17 cellular contexts compared by ENCODE assay signal in genomic region chr20:59015812-59016711, GRCh38. TPM values are rescaled to one million over a fixed set of nuclear protein-coding genes. Genes with fewer than 3 reads are reported as not detected.
DNase-seq lines count a peak whose midpoint lies in the region; ATAC-seq and TF ChIP-seq lines count a peak whose summit lies in the region.
"Had no signal": no experiment of that assay in that cellular context is flagged by ENCODE, and none has a peak within 500 bp of the region (broad histone marks: within the 10 kb centered on the region; RNA-seq: fewer than 3 reads in every experiment).

No MANE protein-coding gene starts in this region.

- no peaks in the 10 kb centered on the region for H3K36me3 Mint-ChIP-seq in activated CD4-positive, alpha-beta memory T cell treated with anti-CD3 and anti-CD28 coated beads for 36 hours
- H3K36me3 Mint-ChIP-seq in activated CD4-positive, alpha-beta memory T cell treated with anti-CD3 and anti-CD28 coated beads, Interleukin-2, amount 10 ng/mL, durations not matched to agents 7 days and 5 days (ENCODE audit: low read depth), result peaks cover 3% of the 10 kb centered on the region
- peaks cover under 1% of the 10 kb centered on the region for H3K36me3 Mint-ChIP-seq in central memory CD8-positive, alpha-beta T cell (ENCODE audit: insufficient read depth)
- peaks cover 13% of the 10 kb centered on the region for H3K36me3 Mint-ChIP-seq in stimulated activated effector memory CD8-positive, alpha-beta T cell treated with anti-CD3 and anti-CD28 coated beads, Interleukin-12 subunit alpha, Interleukin-12 subunit beta, amount 100 ng/mL, for 72 hours

- peaks cover 40% of the 10 kb centered on the region for H3K4me1 Mint-ChIP-seq in activated CD4-positive, alpha-beta memory T cell treated with anti-CD3 and anti-CD28 coated beads for 36 hours (ENCODE audit: low read depth)
- peaks cover 53% of the 10 kb centered on the region for H3K4me1 Mint-ChIP-seq in activated CD4-positive, alpha-beta memory T cell treated with anti-CD3 and anti-CD28 coated beads, Interleukin-2, amount 10 ng/mL, durations not matched to agents 7 days and 5 days
- peaks cover 43% of the 10 kb centered on the region for H3K4me1 Mint-ChIP-seq in central memory CD8-positive, alpha-beta T cell
- H3K4me1 Mint-ChIP-seq in stimulated activated effector memory CD8-positive, alpha-beta T cell treated with anti-CD3 and anti-CD28 coated beads, Interleukin-12 subunit alpha, Interleukin-12 subunit beta, amount 100 ng/mL, for 72 hours, result peaks cover 74% of the 10 kb centered on the region

- H2AFZ ChIP-seq in PC-3 (ENCODE audit: low read length), result no peak overlapping the region

- H3F3A ChIP-seq in PC-3 (ENCODE audit: low read length, unreplicated experiment), result no peaks in the 10 kb centered on the region

- no peaks in the 10 kb centered on the region for H3K36me3 ChIP-seq in PC-3 (ENCODE audit: low read depth, low read length)
- H3K36me3 ChIP-seq: brain microvascular endothelial cell, suprapubic skin had no signal

- no peaks in the 10 kb centered on the region for H3K27me3 ChIP-seq in PC-3 (ENCODE audit: low read length)
- H3K27me3 ChIP-seq: brain microvascular endothelial cell, suprapubic skin had no signal

- no peak overlapping the region for H3K4me3 ChIP-seq in PC-3 (ENCODE audit: low read length)
- H3K4me3 ChIP-seq: SK-N-MC, suprapubic skin had no signal

- no TSS peak for BruUV-seq in PC-3 (replicated peaks; lab: Mats Ljungman, UMichigan)

- H3K9me3 Mint-ChIP-seq in activated CD4-positive, alpha-beta memory T cell treated with anti-CD3 and anti-CD28 coated beads for 36 hours, result no peaks in the 10 kb centered on the region
- H3K9me3 Mint-ChIP-seq in activated CD4-positive, alpha-beta memory T cell treated with anti-CD3 and anti-CD28 coated beads, Interleukin-2, amount 10 ng/mL, durations not matched to agents 7 days and 5 days, result no peaks in the 10 kb centered on the region
- H3K9me3 Mint-ChIP-seq in central memory CD8-positive, alpha-beta T cell, result no peaks in the 10 kb centered on the region
- H3K9me3 Mint-ChIP-seq in stimulated activated effector memory CD8-positive, alpha-beta T cell treated with anti-CD3 and anti-CD28 coated beads, Interleukin-12 subunit alpha, Interleukin-12 subunit beta, amount 100 ng/mL, for 72 hours, result no peaks in the 10 kb centered on the region

- peak; percentile 6 for DNase-seq in activated CD4-positive, alpha-beta memory T cell treated with anti-CD3 and anti-CD28 coated beads for 36 hours
- DNase-seq in activated CD4-positive, alpha-beta memory T cell treated with anti-CD3 and anti-CD28 coated beads, Interleukin-2, amount 10 ng/mL, durations not matched to agents 7 days and 5 days, result no peak
- DNase-seq in PC-3, result no peak
- no peak for DNase-seq in central memory CD8-positive, alpha-beta T cell (ENCODE audit: low spot score in 2 of 2)
- no peak for DNase-seq in stimulated activated effector memory CD8-positive, alpha-beta T cell treated with anti-CD3 and anti-CD28 coated beads, Interleukin-12 subunit alpha, Interleukin-12 subunit beta, amount 100 ng/mL, for 72 hours (ENCODE audit: low spot score in 2 of 2)
- DNase-seq in NK-92 (lab: John Stamatoyannopoulos, UW; ENCODE audit: unreplicated experiment), result no peak
- no peak for DNase-seq in HT-29 (ENCODE audit: low spot score)
- DNase-seq: activated gamma-delta T cell treated with Interleukin-2 at 50 U/mL for 16 hours, brain microvascular endothelial cell, DMS 273 treated with DMSO at 0.1 percent for 48 hours, mesendoderm, NCI-H2081 treated with DMSO at 0.1 percent for 48 hours, nucleus accumbens had no signal

- no peak for ATAC-seq in PC-3
- ATAC-seq in central memory CD8-positive, alpha-beta T cell (replicated peaks; ENCODE audit: extremely low read depth, poor library complexity, severe bottlenecking), result no peak
- ATAC-seq in stimulated activated effector memory CD8-positive, alpha-beta T cell treated with anti-CD3 and anti-CD28 coated beads, Interleukin-12 subunit alpha, Interleukin-12 subunit beta, amount 100 ng/mL, for 72 hours, result no peak
- ATAC-seq in HG03571 (IDR thresholded peaks at IDR 0.05; ENCODE audit: unreplicated experiment), result no peak

- no peak overlapping the region for H3K27ac Mint-ChIP-seq in activated CD4-positive, alpha-beta memory T cell treated with anti-CD3 and anti-CD28 coated beads for 36 hours
- H3K27ac Mint-ChIP-seq in activated CD4-positive, alpha-beta memory T cell treated with anti-CD3 and anti-CD28 coated beads, Interleukin-2, amount 10 ng/mL, durations not matched to agents 7 days and 5 days, result no peak overlapping the region
- no peak overlapping the region for H3K27ac Mint-ChIP-seq in central memory CD8-positive, alpha-beta T cell (ENCODE audit: low read depth)
- H3K27ac Mint-ChIP-seq in stimulated activated effector memory CD8-positive, alpha-beta T cell treated with anti-CD3 and anti-CD28 coated beads, Interleukin-12 subunit alpha, Interleukin-12 subunit beta, amount 100 ng/mL, for 72 hours, result peak overlapping the region; percentile 88

- H3K9me3 ChIP-seq in PC-3 (ENCODE audit: low read length), result no peaks in the 10 kb centered on the region
- H3K9me3 ChIP-seq: suprapubic skin had no signal

- intact Hi-C loops in activated CD4-positive, alpha-beta memory T cell treated with anti-CD3 and anti-CD28 coated beads for 36 hours (cut with micrococcal nuclease), result no loop called here
- intact Hi-C loops in PC-3 (cut with micrococcal nuclease), result no loop called here

- no peak for TF ChIP-seq CTCF in PC-3 (conservative IDR thresholded peaks at IDR 0.05; ENCODE audit: low read depth, low read length)

- POLR2A ChIA-PET in activated CD4-positive, alpha-beta memory T cell treated with anti-CD3 and anti-CD28 coated beads for 36 hours (lab: Charles Lee), result no interaction called here
- POLR2A ChIA-PET in activated CD4-positive, alpha-beta memory T cell treated with anti-CD3 and anti-CD28 coated beads, Interleukin-2, amount 10 ng/mL, durations not matched to agents 7 days and 5 days (lab: Charles Lee), result interaction anchor here (1.2 to 2.2 kb wide), 3 partner anchors 11 to 26 kb away, joined by 4 to 8 read pairs (median 6); partner anchors contain the start of gene ATP5F1E
- POLR2A ChIA-PET in PC-3 (lab: Charles Lee; ENCODE audit: unreplicated experiment), result no interaction called here

- H4K20me1 ChIP-seq in PC-3 (ENCODE audit: low read length), result no peaks in the 10 kb centered on the region

- CTCF ChIA-PET in activated CD4-positive, alpha-beta memory T cell treated with anti-CD3 and anti-CD28 coated beads for 36 hours (lab: Charles Lee), result no interaction called here
- CTCF ChIA-PET in activated CD4-positive, alpha-beta memory T cell treated with anti-CD3 and anti-CD28 coated beads, Interleukin-2, amount 10 ng/mL, durations not matched to agents 7 days and 5 days (lab: Charles Lee), result no interaction called here
- CTCF ChIA-PET in PC-3 (lab: Charles Lee), result no interaction called here

- H3K27me3 Mint-ChIP-seq in activated CD4-positive, alpha-beta memory T cell treated with anti-CD3 and anti-CD28 coated beads for 36 hours, result no peaks in the 10 kb centered on the region
- no peaks in the 10 kb centered on the region for H3K27me3 Mint-ChIP-seq in activated CD4-positive, alpha-beta memory T cell treated with anti-CD3 and anti-CD28 coated beads, Interleukin-2, amount 10 ng/mL, durations not matched to agents 7 days and 5 days
- no peaks in the 10 kb centered on the region for H3K27me3 Mint-ChIP-seq in central memory CD8-positive, alpha-beta T cell

- H3K4me3 Mint-ChIP-seq in activated CD4-positive, alpha-beta memory T cell treated with anti-CD3 and anti-CD28 coated beads for 36 hours, result no peak overlapping the region
- no peak overlapping the region for H3K4me3 Mint-ChIP-seq in activated CD4-positive, alpha-beta memory T cell treated with anti-CD3 and anti-CD28 coated beads, Interleukin-2, amount 10 ng/mL, durations not matched to agents 7 days and 5 days
- H3K4me3 Mint-ChIP-seq in central memory CD8-positive, alpha-beta T cell, result peak overlapping the region; percentile 25
- no peak overlapping the region for H3K4me3 Mint-ChIP-seq in stimulated activated effector memory CD8-positive, alpha-beta T cell treated with anti-CD3 and anti-CD28 coated beads, Interleukin-12 subunit alpha, Interleukin-12 subunit beta, amount 100 ng/mL, for 72 hours

- no peaks in the 10 kb centered on the region for H3K9me2 ChIP-seq in PC-3 (replicated peaks; ENCODE audit: low read length)

- no peak overlapping the region for H3K9ac ChIP-seq in PC-3 (ENCODE audit: low read length)

- 0 out of 2 replicates have a peak overlapping the region, but pooled peaks have one; percentile 1 for H3K4me2 ChIP-seq in PC-3 (ENCODE audit: low read length)

- H3K4me1 ChIP-seq in PC-3 (ENCODE audit: insufficient read depth, low read length), result peaks cover 20% of the 10 kb centered on the region

- no peaks in the 10 kb centered on the region for H3K79me2 ChIP-seq in PC-3 (ENCODE audit: low read length)

- H3K27ac ChIP-seq in PC-3 (ENCODE audit: low read length), result no peak overlapping the region
- H3K27ac ChIP-seq: brain microvascular endothelial cell, HL-60, SK-N-MC, suprapubic skin had no signal

RNA-seq across cellular contexts. Expression of gene TUBB1, which starts 3.2 kb away (rescaled TPM):
- total RNA-seq in activated CD4-positive, alpha-beta memory T cell treated with anti-CD3 and anti-CD28 coated beads for 36 hours, result not detected
- total RNA-seq in activated CD4-positive, alpha-beta memory T cell treated with anti-CD3 and anti-CD28 coated beads, Interleukin-2, amount 10 ng/mL, durations not matched to agents 7 days and 5 days, result not detected
- total RNA-seq in PC-3 (2014; rRNA removed), result not detected in 2 replicates
- total RNA-seq in HT-29 (2014; rRNA removed; shearing (Covaris generic)), result 0.03 and 0.13 TPM in 2 replicates

RNA-seq across cellular contexts. Expression of gene CTSZ, which starts 9.0 kb away (rescaled TPM):
- 10 to 100 TPM; 32.9 to 34.8 TPM for total RNA-seq in activated CD4-positive, alpha-beta memory T cell treated with anti-CD3 and anti-CD28 coated beads for 36 hours
- total RNA-seq in activated CD4-positive, alpha-beta memory T cell treated with anti-CD3 and anti-CD28 coated beads, Interleukin-2, amount 10 ng/mL, durations not matched to agents 7 days and 5 days, result 10 to 100 TPM; 45.0 to 49.0 TPM
- 191 and 225 TPM in 2 replicates for total RNA-seq in PC-3 (2014; rRNA removed)
- 420 and 441 TPM in 2 replicates for total RNA-seq in HT-29 (2014; rRNA removed; shearing (Covaris generic))

RNA-seq across cellular contexts. Expression of gene ATP5F1E, which starts 16.1 kb away (rescaled TPM):
- 10 to 100 TPM; 82.2 to 90.4 TPM for total RNA-seq in activated CD4-positive, alpha-beta memory T cell treated with anti-CD3 and anti-CD28 coated beads for 36 hours
- total RNA-seq in activated CD4-positive, alpha-beta memory T cell treated with anti-CD3 and anti-CD28 coated beads, Interleukin-2, amount 10 ng/mL, durations not matched to agents 7 days and 5 days, result 10 to 100 TPM; 80.4 to 82.1 TPM
- total RNA-seq in PC-3 (2014; rRNA removed), result 47.1 and 58.5 TPM in 2 replicates
- total RNA-seq in HT-29 (2014; rRNA removed; shearing (Covaris generic)), result 45.1 and 47.4 TPM in 2 replicates

RNA-seq across cellular contexts. Expression of gene PRELID3B, which starts 26.5 kb away (rescaled TPM):
- total RNA-seq in activated CD4-positive, alpha-beta memory T cell treated with anti-CD3 and anti-CD28 coated beads for 36 hours, result 100 to 1,000 TPM; 148 to 151 TPM
- total RNA-seq in activated CD4-positive, alpha-beta memory T cell treated with anti-CD3 and anti-CD28 coated beads, Interleukin-2, amount 10 ng/mL, durations not matched to agents 7 days and 5 days, result 10 to 100 TPM; 88.6 to 88.7 TPM
- 118 and 181 TPM in 2 replicates for total RNA-seq in PC-3 (2014; rRNA removed)
- 129 and 139 TPM in 2 replicates for total RNA-seq in HT-29 (2014; rRNA removed; shearing (Covaris generic))

RNA-seq across cellular contexts. Expression of gene NELFCD, which starts 35.0 kb away (rescaled TPM):
- total RNA-seq in activated CD4-positive, alpha-beta memory T cell treated with anti-CD3 and anti-CD28 coated beads for 36 hours, result 10 to 100 TPM; 80.5 to 92.3 TPM
- 10 to 100 TPM; 63.3 to 69.0 TPM for total RNA-seq in activated CD4-positive, alpha-beta memory T cell treated with anti-CD3 and anti-CD28 coated beads, Interleukin-2, amount 10 ng/mL, durations not matched to agents 7 days and 5 days
- total RNA-seq in PC-3 (2014; rRNA removed), result 131 and 144 TPM in 2 replicates
- 117 and 134 TPM in 2 replicates for total RNA-seq in HT-29 (2014; rRNA removed; shearing (Covaris generic))
